In the genomic region with DNA sequence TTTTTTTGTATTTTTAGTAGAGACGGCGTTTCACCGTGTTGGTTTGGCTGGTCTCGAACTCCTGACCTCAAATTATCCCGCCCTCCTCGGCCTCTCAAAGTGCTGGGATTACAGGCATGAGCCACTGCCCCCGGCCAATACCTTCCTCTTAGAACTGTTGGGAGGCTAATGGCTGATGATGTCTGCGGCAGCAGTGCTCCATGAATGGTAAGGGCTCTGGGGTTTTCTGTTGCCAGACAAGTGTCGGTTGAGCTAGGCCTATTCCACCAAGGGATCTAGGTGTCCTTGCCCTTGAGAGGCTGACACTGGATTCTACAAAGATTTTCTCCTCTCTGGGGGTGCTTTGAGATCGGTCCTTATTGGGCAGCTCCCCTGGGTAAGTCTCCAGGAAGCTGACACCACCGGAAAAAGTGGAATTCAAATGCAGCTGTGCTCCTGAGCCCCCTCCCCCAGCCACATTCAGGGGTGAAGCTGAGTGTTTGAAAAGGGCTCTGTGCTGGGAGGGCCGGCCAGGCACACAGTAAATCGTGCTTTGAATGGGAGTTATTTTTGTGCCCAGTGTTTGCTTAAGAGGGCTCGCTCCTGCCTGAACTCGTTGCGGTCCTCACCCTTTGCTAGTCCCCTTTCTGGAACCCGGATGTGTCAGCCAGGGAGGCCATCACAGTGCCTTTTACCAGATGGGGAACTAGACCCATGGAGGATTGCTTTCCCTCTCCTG, we compare ENCODE assay signal across 1 cellular context.
TF ChIP-seq lines count a peak whose summit lies in the region.

No MANE protein-coding gene starts in this region.

TF ChIP-seq in IMR-90, 13 proteins besides CTCF, POLR2A, EP300 and RAD21:
- TF ChIP-seq SMC3 (IDR thresholded peaks at IDR 0.05; ENCODE audit: low read depth, low read length) (no peak), BHLHE40 (IDR thresholded peaks at IDR 0.05; ENCODE audit: low read depth, low read length) (no peak), NFE2L2 (IDR thresholded peaks at IDR 0.05; ENCODE audit: low read depth, low read length) (no peak), CHD1 (IDR thresholded peaks at IDR 0.05; ENCODE audit: low read depth, low read length) (no peak), FOS (IDR thresholded peaks at IDR 0.05; ENCODE audit: low read depth, low read length) (no peak), RCOR1 (IDR thresholded peaks at IDR 0.05; ENCODE audit: insufficient replicate concordance, low read length) (no peak), CEBPB (IDR thresholded peaks at IDR 0.05; ENCODE audit: low read depth, low read length) (no peak), MXI1 (IDR thresholded peaks at IDR 0.05; ENCODE audit: borderline replicate concordance, low read depth, low read length) (no peak), MAZ (IDR thresholded peaks at IDR 0.05; ENCODE audit: borderline replicate concordance, low read depth, low read length) (no peak), RFX5 (IDR thresholded peaks at IDR 0.05; ENCODE audit: low read depth, low read length) (no peak), MAFK (IDR thresholded peaks at IDR 0.05; ENCODE audit: low read depth, low read length) (no peak)
- TF ChIP-seq, protein P1, sequence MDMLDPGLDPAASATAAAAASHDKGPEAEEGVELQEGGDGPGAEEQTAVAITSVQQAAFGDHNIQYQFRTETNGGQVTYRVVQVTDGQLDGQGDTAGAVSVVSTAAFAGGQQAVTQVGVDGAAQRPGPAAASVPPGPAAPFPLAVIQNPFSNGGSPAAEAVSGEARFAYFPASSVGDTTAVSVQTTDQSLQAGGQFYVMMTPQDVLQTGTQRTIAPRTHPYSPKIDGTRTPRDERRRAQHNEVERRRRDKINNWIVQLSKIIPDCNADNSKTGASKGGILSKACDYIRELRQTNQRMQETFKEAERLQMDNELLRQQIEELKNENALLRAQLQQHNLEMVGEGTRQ (IDR thresholded peaks at IDR 0.05; ENCODE audit: low read depth, low read length), result no peak
- TF ChIP-seq, protein P2, sequence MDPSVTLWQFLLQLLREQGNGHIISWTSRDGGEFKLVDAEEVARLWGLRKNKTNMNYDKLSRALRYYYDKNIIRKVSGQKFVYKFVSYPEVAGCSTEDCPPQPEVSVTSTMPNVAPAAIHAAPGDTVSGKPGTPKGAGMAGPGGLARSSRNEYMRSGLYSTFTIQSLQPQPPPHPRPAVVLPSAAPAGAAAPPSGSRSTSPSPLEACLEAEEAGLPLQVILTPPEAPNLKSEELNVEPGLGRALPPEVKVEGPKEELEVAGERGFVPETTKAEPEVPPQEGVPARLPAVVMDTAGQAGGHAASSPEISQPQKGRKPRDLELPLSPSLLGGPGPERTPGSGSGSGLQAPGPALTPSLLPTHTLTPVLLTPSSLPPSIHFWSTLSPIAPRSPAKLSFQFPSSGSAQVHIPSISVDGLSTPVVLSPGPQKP (IDR thresholded peaks at IDR 0.05; ENCODE audit: borderline replicate concordance, low read depth, low read length), result no peak
